9 cellular contexts compared by ENCODE assay signal in genomic region chr22:26835929-26836528, GRCh38.
DNase-seq lines count a peak whose midpoint lies in the region; ATAC-seq and TF ChIP-seq lines count a peak whose summit lies in the region.
"Had no signal": no experiment of that assay in that cellular context is flagged by ENCODE, and none has a peak within 500 bp of the region (broad histone marks: within the 10 kb centered on the region; RNA-seq: fewer than 3 reads in every experiment).

No MANE protein-coding gene starts in this region.

- no peak overlapping the region for H3K27ac ChIP-seq in stomach

- CTCF ChIA-PET in HEK293T (lab: Yijun Ruan, JAX) = interaction anchor here (1.8 kb wide), 1 partner anchor 13 kb away, joined by 4 read pairs; no protein-coding TSS in a partner anchor
- CTCF ChIA-PET in T-cell (lab: Charles Lee) = interaction anchor here in 1 of 2 donors (0.6 kb wide), 1 partner anchor 40 kb away, joined by 4 read pairs; no protein-coding TSS in a partner anchor

- no peaks in the 10 kb centered on the region for H3K9me3 Mint-ChIP-seq in T-cell
- H3K9me3 Mint-ChIP-seq: stimulated activated naive CD8-positive, alpha-beta T cell treated with anti-CD3 and anti-CD28 coated beads, Interleukin-15, Interleukin-2, amounts not matched to agents 100 ng/mL and 50 ng/mL, for 24 hours had no signal

- peaks cover 21% of the 10 kb centered on the region for H3K36me3 Mint-ChIP-seq in T-cell

- no peaks in the 10 kb centered on the region for H3K4me1 Mint-ChIP-seq in T-cell

- WGBS in stomach, 5 donors = 30 to 53% (median 36%) methylated on average over 2 to 3 of the region's 3 CpGs

- H3K36me3 ChIP-seq in stomach = no peaks in the 10 kb centered on the region

- DNase-seq in COR-L47 (lab: John Stamatoyannopoulos, UW) (peak; percentile 34), HEK293T (ENCODE audit: extremely low spot score) (peak; percentile 70), T-cell (peak in 23 of 34 experiments; percentile 2 to 29 (median 17)), medulla oblongata (ENCODE audit: extremely low spot score) (peak; percentile 15), stomach (peak; percentile 36), NCI-H446 treated with DMSO at 0.1 percent for 48 hours (lab: John Stamatoyannopoulos, UW) (no peak)
- DNase-seq in central memory CD4-positive, alpha-beta T cell = peak; percentile 8

- no peak for TF ChIP-seq POLR2A in stomach (IDR thresholded peaks at IDR 0.05)

- no peak overlapping the region for H3K27ac Mint-ChIP-seq in T-cell
- H3K27ac Mint-ChIP-seq: stimulated activated naive CD8-positive, alpha-beta T cell treated with anti-CD3 and anti-CD28 coated beads, Interleukin-15, Interleukin-2, amounts not matched to agents 100 ng/mL and 50 ng/mL, for 24 hours had no signal

- no peak for TF ChIP-seq EP300 in stomach (IDR thresholded peaks at IDR 0.05)

- intact Hi-C loops in stomach (cut with DNase I; ENCODE audit: low total_unique reads) = no loop called here

- peaks cover 0 to 4% (median 0%) of the 10 kb centered on the region in 4 donors for H3K4me1 ChIP-seq in stomach

- peak in 5 of 7 experiments; percentile 12 to 51 (median 30) for TF ChIP-seq CTCF in stomach (IDR thresholded peaks at IDR 0.05)

- no peak for ATAC-seq in T-cell (replicated peaks in 1 of 4)
- ATAC-seq in GM18868 (IDR thresholded peaks at IDR 0.05; ENCODE audit: unreplicated experiment) = no peak

- no peaks in the 10 kb centered on the region for H3K27me3 Mint-ChIP-seq in T-cell
- H3K27me3 Mint-ChIP-seq: stimulated activated naive CD8-positive, alpha-beta T cell treated with anti-CD3 and anti-CD28 coated beads, Interleukin-15, Interleukin-2, amounts not matched to agents 100 ng/mL and 50 ng/mL, for 24 hours had no signal

- POLR2A ChIA-PET in HEK293T (lab: Yijun Ruan, JAX) (no interaction called here), T-cell (lab: Charles Lee) (no interaction called here)

- H3K4me3 ChIP-seq in stomach = no peak overlapping the region

- H3K4me3 Mint-ChIP-seq in T-cell = no peak overlapping the region
- H3K4me3 Mint-ChIP-seq: stimulated activated naive CD8-positive, alpha-beta T cell treated with anti-CD3 and anti-CD28 coated beads, Interleukin-15, Interleukin-2, amounts not matched to agents 100 ng/mL and 50 ng/mL, for 24 hours had no signal

- no peaks in the 10 kb centered on the region for H3K27me3 ChIP-seq in stomach

- H3K9me3 ChIP-seq in stomach = no peaks in the 10 kb centered on the region

TF ChIP-seq in HEK293T, 16 proteins besides CTCF, POLR2A, EP300 and RAD21:
- TF ChIP-seq FOXK2 (IDR thresholded peaks at IDR 0.05) = no peak
- TF ChIP-seq CTBP1 (IDR thresholded peaks at IDR 0.05; ENCODE audit: borderline replicate concordance) = no peak
- TF ChIP-seq ARNT (IDR thresholded peaks at IDR 0.05) = no peak
- TF ChIP-seq FOXA1 (IDR thresholded peaks at IDR 0.05) = no peak
- no peak for TF ChIP-seq L3MBTL2 (conservative IDR thresholded peaks at IDR 0.05)
- no peak for TF ChIP-seq LEF1 (IDR thresholded peaks at IDR 0.05; ENCODE audit: borderline replicate concordance)
- no peak for TF ChIP-seq PKNOX1 (IDR thresholded peaks at IDR 0.05)
- no peak for TF ChIP-seq TARDBP (IDR thresholded peaks at IDR 0.05)
- TF ChIP-seq HDGF (IDR thresholded peaks at IDR 0.05; ENCODE audit: borderline replicate concordance) = no peak
- TF ChIP-seq SP1 (IDR thresholded peaks at IDR 0.05) = no peak
- no peak for TF ChIP-seq BHLHE40 (IDR thresholded peaks at IDR 0.05; ENCODE audit: borderline replicate concordance)
- no peak for TF ChIP-seq ELF4 (IDR thresholded peaks at IDR 0.05)
- no peak for TF ChIP-seq FOXM1 (IDR thresholded peaks at IDR 0.05; ENCODE audit: borderline replicate concordance)
- no peak for TF ChIP-seq SUZ12 (IDR thresholded peaks at IDR 0.05)
- no peak for TF ChIP-seq NFRKB (IDR thresholded peaks at IDR 0.05)
- no peak for TF ChIP-seq ZNF384 (IDR thresholded peaks at IDR 0.05)
